In the genomic region with DNA sequence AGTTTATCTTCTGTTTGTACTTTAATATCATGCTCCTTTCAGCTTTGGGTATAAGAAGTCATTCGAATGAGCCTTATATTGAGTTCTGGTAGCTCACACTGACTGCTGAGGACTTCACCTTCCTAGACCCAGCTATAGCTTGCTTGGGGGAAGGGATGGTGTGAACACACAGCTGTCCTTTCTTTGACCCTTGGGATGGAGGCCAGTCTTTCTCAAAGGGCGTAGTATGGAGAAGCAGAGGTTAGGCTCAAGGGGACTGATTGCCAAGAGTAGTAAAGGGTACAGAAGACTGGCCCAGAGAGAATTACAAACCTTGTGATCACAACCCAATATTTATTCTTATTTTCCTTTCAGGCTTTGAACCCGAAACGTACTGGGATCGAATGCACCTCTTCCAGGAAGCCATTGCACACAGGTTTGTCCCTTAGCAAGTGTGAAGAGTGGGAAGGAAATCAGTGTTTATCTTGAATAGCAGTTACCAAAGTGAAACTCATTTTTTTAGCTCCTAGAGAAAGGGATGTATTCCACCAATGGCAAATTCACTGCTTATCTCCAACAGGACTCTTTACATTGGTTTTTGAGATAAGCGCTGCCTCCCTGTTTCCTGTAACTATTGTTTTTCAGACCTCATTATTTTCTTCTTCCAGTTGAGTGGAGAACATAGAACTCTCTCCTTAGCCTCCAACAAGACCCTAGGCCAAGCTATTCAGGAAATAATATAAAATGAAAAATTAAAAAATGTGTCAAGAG, we compare ENCODE assay signal across 1 cellular context.
TF ChIP-seq lines count a peak whose summit lies in the region.

No MANE protein-coding gene starts in this region.

TF ChIP-seq in K562, 482 proteins besides CTCF, POLR2A, EP300 and RAD21 (continued from another document and continues in another):
- TF ChIP-seq ZNF277 (CRISPR knock-in tag; IDR thresholded peaks at IDR 0.05; ENCODE audit: borderline replicate concordance), result no peak
- TF ChIP-seq SAFB2 (IDR thresholded peaks at IDR 0.05; ENCODE audit: borderline replicate concordance, low read depth, low read length, severe bottlenecking), result no peak
- no peak for TF ChIP-seq SIRT6 (IDR thresholded peaks at IDR 0.05; ENCODE audit: low read depth, low read length)
- TF ChIP-seq, protein P1, sequence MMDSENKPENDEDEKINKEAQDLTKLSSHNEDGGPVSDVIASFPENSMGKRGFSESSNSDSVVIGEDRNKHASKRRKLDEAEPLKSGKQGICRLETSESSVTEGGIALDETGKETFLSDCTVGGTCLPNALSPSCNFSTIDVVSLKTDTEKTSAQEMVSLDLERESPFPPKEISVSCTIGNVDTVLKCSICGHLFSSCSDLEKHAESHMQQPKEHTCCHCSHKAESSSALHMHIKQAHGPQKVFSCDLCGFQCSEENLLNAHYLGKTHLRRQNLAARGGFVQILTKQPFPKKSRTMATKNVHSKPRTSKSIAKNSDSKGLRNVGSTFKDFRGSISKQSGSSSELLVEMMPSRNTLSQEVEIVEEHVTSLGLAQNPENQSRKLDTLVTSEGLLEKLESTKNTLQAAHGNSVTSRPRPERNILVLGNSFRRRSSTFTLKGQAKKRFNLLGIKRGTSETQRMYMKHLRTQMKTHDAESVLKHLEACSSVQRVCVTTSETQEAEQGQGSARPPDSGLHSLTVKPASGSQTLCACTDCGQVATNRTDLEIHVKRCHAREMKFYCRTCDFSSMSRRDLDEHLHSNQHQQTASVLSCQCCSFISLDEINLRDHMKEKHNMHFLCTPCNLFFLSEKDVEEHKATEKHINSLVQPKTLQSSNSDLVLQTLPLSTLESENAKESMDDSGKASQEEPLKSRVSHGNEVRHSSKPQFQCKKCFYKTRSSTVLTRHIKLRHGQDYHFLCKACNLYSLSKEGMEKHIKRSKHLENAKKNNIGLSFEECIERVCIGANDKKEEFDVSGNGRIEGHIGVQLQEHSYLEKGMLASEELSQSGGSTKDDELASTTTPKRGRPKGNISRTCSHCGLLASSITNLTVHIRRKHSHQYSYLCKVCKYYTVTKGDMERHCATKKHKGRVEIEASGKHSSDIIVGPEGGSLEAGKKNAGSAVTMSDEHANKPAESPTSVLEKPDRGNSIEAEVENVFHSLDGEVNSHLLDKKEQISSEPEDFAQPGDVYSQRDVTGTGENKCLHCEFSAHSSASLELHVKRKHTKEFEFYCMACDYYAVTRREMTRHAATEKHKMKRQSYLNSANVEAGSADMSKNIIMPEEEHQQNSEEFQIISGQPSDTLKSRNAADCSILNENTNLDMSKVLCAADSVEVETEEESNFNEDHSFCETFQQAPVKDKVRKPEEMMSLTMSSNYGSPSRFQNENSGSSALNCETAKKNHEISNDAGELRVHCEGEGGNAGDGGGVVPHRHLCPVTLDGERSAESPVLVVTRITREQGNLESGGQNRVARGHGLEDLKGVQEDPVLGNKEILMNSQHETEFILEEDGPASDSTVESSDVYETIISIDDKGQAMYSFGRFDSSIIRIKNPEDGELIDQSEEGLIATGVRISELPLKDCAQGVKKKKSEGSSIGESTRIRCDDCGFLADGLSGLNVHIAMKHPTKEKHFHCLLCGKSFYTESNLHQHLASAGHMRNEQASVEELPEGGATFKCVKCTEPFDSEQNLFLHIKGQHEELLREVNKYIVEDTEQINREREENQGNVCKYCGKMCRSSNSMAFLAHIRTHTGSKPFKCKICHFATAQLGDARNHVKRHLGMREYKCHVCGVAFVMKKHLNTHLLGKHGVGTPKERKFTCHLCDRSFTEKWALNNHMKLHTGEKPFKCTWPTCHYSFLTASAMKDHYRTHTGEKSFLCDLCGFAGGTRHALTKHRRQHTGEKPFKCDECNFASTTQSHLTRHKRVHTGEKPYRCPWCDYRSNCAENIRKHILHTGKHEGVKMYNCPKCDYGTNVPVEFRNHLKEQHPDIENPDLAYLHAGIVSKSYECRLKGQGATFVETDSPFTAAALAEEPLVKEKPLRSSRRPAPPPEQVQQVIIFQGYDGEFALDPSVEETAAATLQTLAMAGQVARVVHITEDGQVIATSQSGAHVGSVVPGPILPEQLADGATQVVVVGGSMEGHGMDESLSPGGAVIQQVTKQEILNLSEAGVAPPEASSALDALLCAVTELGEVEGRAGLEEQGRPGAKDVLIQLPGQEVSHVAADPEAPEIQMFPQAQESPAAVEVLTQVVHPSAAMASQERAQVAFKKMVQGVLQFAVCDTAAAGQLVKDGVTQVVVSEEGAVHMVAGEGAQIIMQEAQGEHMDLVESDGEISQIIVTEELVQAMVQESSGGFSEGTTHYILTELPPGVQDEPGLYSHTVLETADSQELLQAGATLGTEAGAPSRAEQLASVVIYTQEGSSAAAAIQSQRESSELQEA (IDR thresholded peaks at IDR 0.05; ENCODE audit: low read depth), result no peak
- TF ChIP-seq, protein P2, sequence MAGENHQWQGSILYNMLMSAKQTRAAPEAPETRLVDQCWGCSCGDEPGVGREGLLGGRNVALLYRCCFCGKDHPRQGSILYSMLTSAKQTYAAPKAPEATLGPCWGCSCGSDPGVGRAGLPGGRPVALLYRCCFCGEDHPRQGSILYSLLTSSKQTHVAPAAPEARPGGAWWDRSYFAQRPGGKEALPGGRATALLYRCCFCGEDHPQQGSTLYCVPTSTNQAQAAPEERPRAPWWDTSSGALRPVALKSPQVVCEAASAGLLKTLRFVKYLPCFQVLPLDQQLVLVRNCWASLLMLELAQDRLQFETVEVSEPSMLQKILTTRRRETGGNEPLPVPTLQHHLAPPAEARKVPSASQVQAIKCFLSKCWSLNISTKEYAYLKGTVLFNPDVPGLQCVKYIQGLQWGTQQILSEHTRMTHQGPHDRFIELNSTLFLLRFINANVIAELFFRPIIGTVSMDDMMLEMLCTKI (IDR thresholded peaks at IDR 0.05; ENCODE audit: partially characterized antibody), result no peak
- TF ChIP-seq, protein P3, sequence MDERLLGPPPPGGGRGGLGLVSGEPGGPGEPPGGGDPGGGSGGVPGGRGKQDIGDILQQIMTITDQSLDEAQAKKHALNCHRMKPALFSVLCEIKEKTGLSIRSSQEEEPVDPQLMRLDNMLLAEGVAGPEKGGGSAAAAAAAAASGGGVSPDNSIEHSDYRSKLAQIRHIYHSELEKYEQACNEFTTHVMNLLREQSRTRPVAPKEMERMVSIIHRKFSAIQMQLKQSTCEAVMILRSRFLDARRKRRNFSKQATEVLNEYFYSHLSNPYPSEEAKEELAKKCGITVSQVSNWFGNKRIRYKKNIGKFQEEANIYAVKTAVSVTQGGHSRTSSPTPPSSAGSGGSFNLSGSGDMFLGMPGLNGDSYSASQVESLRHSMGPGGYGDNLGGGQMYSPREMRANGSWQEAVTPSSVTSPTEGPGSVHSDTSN (CRISPR knock-in tag; IDR thresholded peaks at IDR 0.05; ENCODE audit: low read depth), result no peak
- TF ChIP-seq, protein P3 (tag; conservative IDR thresholded peaks at IDR 0.05; ENCODE audit: low read depth), result no peak
- TF ChIP-seq GTF2A2 (tag; IDR thresholded peaks at IDR 0.05), result no peak
- TF ChIP-seq BRCA1 (IDR thresholded peaks at IDR 0.05), result no peak
- TF ChIP-seq BRCA1 (CRISPR knock-in tag; IDR thresholded peaks at IDR 0.05), result no peak
- TF ChIP-seq ZNF239 (CRISPR knock-in tag; IDR thresholded peaks at IDR 0.05), result no peak
- no peak for TF ChIP-seq KLF1 (tag; IDR thresholded peaks at IDR 0.05)
- no peak for TF ChIP-seq ZNF77 (CRISPR knock-in tag; IDR thresholded peaks at IDR 0.05)
- TF ChIP-seq, protein P4, sequence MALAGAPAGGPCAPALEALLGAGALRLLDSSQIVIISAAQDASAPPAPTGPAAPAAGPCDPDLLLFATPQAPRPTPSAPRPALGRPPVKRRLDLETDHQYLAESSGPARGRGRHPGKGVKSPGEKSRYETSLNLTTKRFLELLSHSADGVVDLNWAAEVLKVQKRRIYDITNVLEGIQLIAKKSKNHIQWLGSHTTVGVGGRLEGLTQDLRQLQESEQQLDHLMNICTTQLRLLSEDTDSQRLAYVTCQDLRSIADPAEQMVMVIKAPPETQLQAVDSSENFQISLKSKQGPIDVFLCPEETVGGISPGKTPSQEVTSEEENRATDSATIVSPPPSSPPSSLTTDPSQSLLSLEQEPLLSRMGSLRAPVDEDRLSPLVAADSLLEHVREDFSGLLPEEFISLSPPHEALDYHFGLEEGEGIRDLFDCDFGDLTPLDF (CRISPR knock-in tag; IDR thresholded peaks at IDR 0.05), result no peak
- TF ChIP-seq ZKSCAN8 (CRISPR knock-in tag; IDR thresholded peaks at IDR 0.05), result no peak
- TF ChIP-seq SMARCC2 (IDR thresholded peaks at IDR 0.05; ENCODE audit: low read depth), result 0 out of 2 replicates have a peak, but pooled peaks have one; percentile 51
- no peak for TF ChIP-seq ZBTB1 (CRISPR knock-in tag; IDR thresholded peaks at IDR 0.05; ENCODE audit: borderline replicate concordance, low read depth)
- TF ChIP-seq POLR2H (tag; IDR thresholded peaks at IDR 0.05; ENCODE audit: low read depth), result no peak
- no peak for TF ChIP-seq TGIF2 (CRISPR knock-in tag; IDR thresholded peaks at IDR 0.05)
- TF ChIP-seq POLR3G (IDR thresholded peaks at IDR 0.05; ENCODE audit: extremely low read depth, insufficient read length, insufficient replicate concordance), result no peak
- TF ChIP-seq PCBP1 (IDR thresholded peaks at IDR 0.05; ENCODE audit: low read depth, low read length, poor library complexity, severe bottlenecking), result no peak
- TF ChIP-seq ZNF75A (CRISPR knock-in tag; IDR thresholded peaks at IDR 0.05), result no peak
- TF ChIP-seq HDAC1 (IDR thresholded peaks at IDR 0.05), result peak; percentile 51 to 92; a peak in 3 of 4 replicates
- no peak for TF ChIP-seq PURB (CRISPR knock-in tag; IDR thresholded peaks at IDR 0.05; ENCODE audit: low read depth)
- TF ChIP-seq ZNF280A (IDR thresholded peaks at IDR 0.05; ENCODE audit: low read depth, partially characterized antibody), result no peak
- TF ChIP-seq RFX1 (IDR thresholded peaks at IDR 0.05), result no peak
- TF ChIP-seq, protein P5, sequence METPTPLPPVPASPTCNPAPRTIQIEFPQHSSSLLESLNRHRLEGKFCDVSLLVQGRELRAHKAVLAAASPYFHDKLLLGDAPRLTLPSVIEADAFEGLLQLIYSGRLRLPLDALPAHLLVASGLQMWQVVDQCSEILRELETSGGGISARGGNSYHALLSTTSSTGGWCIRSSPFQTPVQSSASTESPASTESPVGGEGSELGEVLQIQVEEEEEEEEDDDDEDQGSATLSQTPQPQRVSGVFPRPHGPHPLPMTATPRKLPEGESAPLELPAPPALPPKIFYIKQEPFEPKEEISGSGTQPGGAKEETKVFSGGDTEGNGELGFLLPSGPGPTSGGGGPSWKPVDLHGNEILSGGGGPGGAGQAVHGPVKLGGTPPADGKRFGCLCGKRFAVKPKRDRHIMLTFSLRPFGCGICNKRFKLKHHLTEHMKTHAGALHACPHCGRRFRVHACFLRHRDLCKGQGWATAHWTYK (CRISPR knock-in tag; IDR thresholded peaks at IDR 0.05), result no peak
- TF ChIP-seq ZNF589 (CRISPR knock-in tag; IDR thresholded peaks at IDR 0.05; ENCODE audit: low read depth), result no peak
- TF ChIP-seq BRF2 (IDR thresholded peaks at IDR 0.05; ENCODE audit: borderline replicate concordance, insufficient read depth, insufficient read length), result no peak
- no peak for TF ChIP-seq BCL6 (CRISPR knock-in tag; IDR thresholded peaks at IDR 0.05)
- no peak for TF ChIP-seq SLC30A9 (CRISPR knock-in tag; IDR thresholded peaks at IDR 0.05)
- TF ChIP-seq, protein P6, sequence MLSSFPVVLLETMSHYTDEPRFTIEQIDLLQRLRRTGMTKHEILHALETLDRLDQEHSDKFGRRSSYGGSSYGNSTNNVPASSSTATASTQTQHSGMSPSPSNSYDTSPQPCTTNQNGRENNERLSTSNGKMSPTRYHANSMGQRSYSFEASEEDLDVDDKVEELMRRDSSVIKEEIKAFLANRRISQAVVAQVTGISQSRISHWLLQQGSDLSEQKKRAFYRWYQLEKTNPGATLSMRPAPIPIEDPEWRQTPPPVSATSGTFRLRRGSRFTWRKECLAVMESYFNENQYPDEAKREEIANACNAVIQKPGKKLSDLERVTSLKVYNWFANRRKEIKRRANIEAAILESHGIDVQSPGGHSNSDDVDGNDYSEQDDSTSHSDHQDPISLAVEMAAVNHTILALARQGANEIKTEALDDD (IDR thresholded peaks at IDR 0.05), result peak; percentile 58; the same call in 1 of the 2 replicates
- peak in 1 of 2 experiments; percentile 75; a peak in 2 of 4 replicates for TF ChIP-seq TBL1XR1 (IDR thresholded peaks at IDR 0.05; ENCODE audit: low read length in 2 of 2)
- TF ChIP-seq HNRNPK (IDR thresholded peaks at IDR 0.05; ENCODE audit: low read depth, low read length, poor library complexity, severe bottlenecking), result no peak
- no peak for TF ChIP-seq ZNF551 (CRISPR knock-in tag; IDR thresholded peaks at IDR 0.05)
